Comparison of ENCODE assay signal across 11 cellular contexts in the genomic region with DNA sequence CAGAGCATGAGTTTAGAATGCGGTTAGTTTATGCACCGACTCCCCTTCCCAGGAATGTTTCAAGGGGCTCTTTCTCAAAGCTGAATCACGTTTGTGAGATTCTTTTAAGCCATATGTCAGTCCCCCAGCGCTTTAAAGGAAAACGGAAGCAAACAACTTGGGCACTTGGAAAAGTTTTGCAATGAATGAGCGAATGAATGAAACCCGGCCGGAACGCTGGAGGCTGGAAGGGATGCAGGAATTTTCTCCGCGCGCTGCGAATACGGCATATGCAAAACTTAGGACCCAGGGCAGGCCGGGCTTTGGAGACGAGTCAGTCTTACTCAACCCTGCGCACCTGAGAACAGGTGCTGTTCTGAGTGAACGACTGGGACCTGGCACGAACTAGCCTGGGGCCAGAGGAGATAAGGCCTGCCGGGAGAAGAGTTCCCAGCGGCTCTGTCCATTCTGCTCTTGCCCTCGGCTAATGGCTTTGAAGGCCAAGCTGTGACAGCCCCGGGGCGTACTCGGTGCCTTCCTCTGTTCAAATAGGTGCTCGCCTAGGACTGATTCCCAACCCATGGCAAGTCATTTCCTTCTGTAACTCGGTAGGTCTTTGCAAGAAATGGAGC. TPM values are rescaled to one million over a fixed set of nuclear protein-coding genes. Genes with fewer than 3 reads are reported as not detected.
DNase-seq lines count a peak whose midpoint lies in the region; ATAC-seq and TF ChIP-seq lines count a peak whose summit lies in the region.
"Had no signal": no experiment of that assay in that cellular context is flagged by ENCODE, and none has a peak within 500 bp of the region (broad histone marks: within the 10 kb centered on the region; RNA-seq: fewer than 3 reads in every experiment).

No MANE protein-coding gene starts in this region.

- H3F3A ChIP-seq in neural cell (ENCODE audit: insufficient read depth, low read length, poor library complexity, severe bottlenecking), result no peaks in the 10 kb centered on the region

- peak in 2 of 4 donors; percentile 33 to 44 for ATAC-seq in heart left ventricle

- TF ChIP-seq CTCF in MCF 10A (IDR thresholded peaks at IDR 0.05; ENCODE audit: unreplicated experiment), result no peak
- no peak for TF ChIP-seq CTCF in heart left ventricle (IDR thresholded peaks at IDR 0.05)
- no peak for TF ChIP-seq CTCF in neural cell (IDR thresholded peaks at IDR 0.05; ENCODE audit: poor library complexity, severe bottlenecking)
- no peak for TF ChIP-seq CTCF in vagina (IDR thresholded peaks at IDR 0.05)

- H3K27me3 Mint-ChIP-seq in MCF 10A (ENCODE audit: insufficient read depth, unreplicated experiment), result peaks cover 53% of the 10 kb centered on the region
- H3K27me3 Mint-ChIP-seq: central memory CD8-positive, alpha-beta T cell had no signal

- H3K4me1 Mint-ChIP-seq in MCF 10A (ENCODE audit: insufficient read depth, unreplicated experiment), result no peaks in the 10 kb centered on the region
- H3K4me1 Mint-ChIP-seq: central memory CD8-positive, alpha-beta T cell had no signal

- no peaks in the 10 kb centered on the region for H3K36me3 Mint-ChIP-seq in MCF 10A (ENCODE audit: insufficient read depth, unreplicated experiment)

- H3K4me1 ChIP-seq in heart left ventricle (peaks cover 0 to 7% (median 0%) of the 10 kb centered on the region in 12 donors), vagina (no peaks in the 10 kb centered on the region)

- POLR2A ChIA-PET in MCF 10A (lab: Yijun Ruan, JAX), result no interaction called here

- H4K20me1 ChIP-seq in neural cell (ENCODE audit: insufficient read depth), result no peaks in the 10 kb centered on the region

- in situ Hi-C loops in T47D (cut with HindIII; ENCODE audit: low pct_unique_long_range_greater_than_20kb, low sequenced_read_pairs), result no loop called here

- peak overlapping the region in 10 of 12 donors; percentile 8 to 56 (median 44) for H3K4me3 ChIP-seq in heart left ventricle
- H3K4me3 ChIP-seq in neural cell (ENCODE audit: low read length), result peak overlapping the region; percentile 53
- H3K4me3 ChIP-seq in vagina, result peak overlapping the region; percentile 31 to 35

- DNase-seq in T47D (ENCODE audit: low read depth in 1 of 2, low spot score in 1 of 2) (peak; percentile 18 to 43), MCF 10A (ENCODE audit: unreplicated experiment) (no peak), heart left ventricle (no peak), vagina (ENCODE audit: extremely low spot score in 2 of 2) (no peak), OCI-M1 (lab: John Stamatoyannopoulos, UW) (no peak), AML-193 (lab: John Stamatoyannopoulos, UW) (no peak), head of caudate nucleus (no peak)
- DNase-seq: SIG-M5 had no signal

- H3K79me2 ChIP-seq in neural cell (replicated peaks; ENCODE audit: insufficient read depth, low read length), result no peaks in the 10 kb centered on the region

- H3K4me2 ChIP-seq in neural cell (ENCODE audit: low read length), result no peak overlapping the region

- H3K9me3 ChIP-seq in heart left ventricle (no peaks in the 10 kb centered on the region), neural cell (ENCODE audit: low read length) (no peaks in the 10 kb centered on the region), vagina (no peaks in the 10 kb centered on the region)

- no peak overlapping the region for H3K27ac Mint-ChIP-seq in MCF 10A (ENCODE audit: low read depth, unreplicated experiment)

- H3K9ac ChIP-seq in neural cell (ENCODE audit: low read length), result no peak overlapping the region

- H3K9me2 ChIP-seq in neural cell (ENCODE audit: insufficient read depth, low read length), result no peaks in the 10 kb centered on the region

- BruUV-seq in MCF 10A (replicated peaks; lab: Mats Ljungman, UMichigan), result no TSS peak

- 3 to 43% (median 22%) methylated on average over 27 of the region's 27 CpGs for WGBS in heart left ventricle, 4 donors

- CTCF ChIA-PET in MCF 10A (lab: Yijun Ruan, JAX), result no interaction called here

- no peak for TF ChIP-seq RAD21 in neural cell (conservative IDR thresholded peaks at IDR 0.05)

- H3K36me3 ChIP-seq in heart left ventricle (no peaks in the 10 kb centered on the region), neural cell (ENCODE audit: insufficient read depth, low read length) (no peaks in the 10 kb centered on the region), vagina (no peaks in the 10 kb centered on the region)

- TF ChIP-seq EP300 in neural cell (conservative IDR thresholded peaks at IDR 0.05; ENCODE audit: poor library complexity, severe bottlenecking), result no peak

- TF ChIP-seq POLR2A in heart left ventricle (IDR thresholded peaks at IDR 0.05), result no peak
- TF ChIP-seq POLR2A in vagina (IDR thresholded peaks at IDR 0.05), result no peak

- no peaks in the 10 kb centered on the region for H3K9me3 Mint-ChIP-seq in MCF 10A (ENCODE audit: unreplicated experiment)

- no peak overlapping the region for H2AFZ ChIP-seq in neural cell (ENCODE audit: low read depth, low read length)

- H3K27me3 ChIP-seq in heart left ventricle (peaks cover 0 to 56% (median 0%) of the 10 kb centered on the region in 9 donors), neural cell (ENCODE audit: insufficient read depth, low read depth, low read length) (peaks cover 43% of the 10 kb centered on the region), vagina (no peaks in the 10 kb centered on the region)

- intact Hi-C loops in MCF 10A (cut with micrococcal nuclease) (no loop called here), heart left ventricle (cut with DNase I) (no loop called here), vagina (cut with DNase I) (no loop called here), head of caudate nucleus (cut with DNase I) (no loop called here)

- H3K27ac ChIP-seq in heart left ventricle (peak overlapping the region in 4 of 12 donors; percentile 30 to 76 (median 51)), neural cell (ENCODE audit: low read length) (no peak overlapping the region), vagina (no peak overlapping the region)

- H3K4me3 Mint-ChIP-seq in MCF 10A (ENCODE audit: unreplicated experiment), result no peak overlapping the region
- H3K4me3 Mint-ChIP-seq: central memory CD8-positive, alpha-beta T cell had no signal

TF ChIP-seq in neural cell, 6 proteins besides CTCF, POLR2A, EP300 and RAD21:
- TF ChIP-seq SMC3 (conservative IDR thresholded peaks at IDR 0.05; ENCODE audit: poor library complexity) (no peak), TAF1 (IDR thresholded peaks at IDR 0.05; ENCODE audit: low read depth) (no peak), EZH2 (IDR thresholded peaks at IDR 0.05; ENCODE audit: borderline replicate concordance, insufficient read depth, low read length, poor library complexity, severe bottlenecking) (no peak), POLR2AphosphoS5 (IDR thresholded peaks at IDR 0.05) (no peak), MXI1 (conservative IDR thresholded peaks at IDR 0.05; ENCODE audit: poor library complexity, severe bottlenecking) (no peak)
- TF ChIP-seq, protein P1, sequence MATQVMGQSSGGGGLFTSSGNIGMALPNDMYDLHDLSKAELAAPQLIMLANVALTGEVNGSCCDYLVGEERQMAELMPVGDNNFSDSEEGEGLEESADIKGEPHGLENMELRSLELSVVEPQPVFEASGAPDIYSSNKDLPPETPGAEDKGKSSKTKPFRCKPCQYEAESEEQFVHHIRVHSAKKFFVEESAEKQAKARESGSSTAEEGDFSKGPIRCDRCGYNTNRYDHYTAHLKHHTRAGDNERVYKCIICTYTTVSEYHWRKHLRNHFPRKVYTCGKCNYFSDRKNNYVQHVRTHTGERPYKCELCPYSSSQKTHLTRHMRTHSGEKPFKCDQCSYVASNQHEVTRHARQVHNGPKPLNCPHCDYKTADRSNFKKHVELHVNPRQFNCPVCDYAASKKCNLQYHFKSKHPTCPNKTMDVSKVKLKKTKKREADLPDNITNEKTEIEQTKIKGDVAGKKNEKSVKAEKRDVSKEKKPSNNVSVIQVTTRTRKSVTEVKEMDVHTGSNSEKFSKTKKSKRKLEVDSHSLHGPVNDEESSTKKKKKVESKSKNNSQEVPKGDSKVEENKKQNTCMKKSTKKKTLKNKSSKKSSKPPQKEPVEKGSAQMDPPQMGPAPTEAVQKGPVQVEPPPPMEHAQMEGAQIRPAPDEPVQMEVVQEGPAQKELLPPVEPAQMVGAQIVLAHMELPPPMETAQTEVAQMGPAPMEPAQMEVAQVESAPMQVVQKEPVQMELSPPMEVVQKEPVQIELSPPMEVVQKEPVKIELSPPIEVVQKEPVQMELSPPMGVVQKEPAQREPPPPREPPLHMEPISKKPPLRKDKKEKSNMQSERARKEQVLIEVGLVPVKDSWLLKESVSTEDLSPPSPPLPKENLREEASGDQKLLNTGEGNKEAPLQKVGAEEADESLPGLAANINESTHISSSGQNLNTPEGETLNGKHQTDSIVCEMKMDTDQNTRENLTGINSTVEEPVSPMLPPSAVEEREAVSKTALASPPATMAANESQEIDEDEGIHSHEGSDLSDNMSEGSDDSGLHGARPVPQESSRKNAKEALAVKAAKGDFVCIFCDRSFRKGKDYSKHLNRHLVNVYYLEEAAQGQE (IDR thresholded peaks at IDR 0.05; ENCODE audit: borderline replicate concordance), result no peak

RNA-seq across cellular contexts. Expression of a gene that starts 0.8 kb away (rescaled TPM):
- 0.16 and 0.25 TPM in 2 replicates for total RNA-seq in MCF 10A (2022)
- 1 to 10 TPM in 7 of 9 donors, under 1 TPM in 2; 0.72 to 5.4 (median 2.8) TPM for total RNA-seq in heart left ventricle
- under 1 TPM; 0.43 to 0.53 TPM for polyA plus RNA-seq in heart left ventricle
- polyA plus RNA-seq in neural cell, result 0.12 TPM in 1 of 2 replicates, not detected in the other
- 0.12 TPM in 1 of 2 replicates, not detected in the other for polyA minus RNA-seq in neural cell
- 0.49 TPM for total RNA-seq in vagina
- total RNA-seq: M059J had no signal

Comparison
In these comparisons a context has a peak if more than half of its experiments do, and no peak if none do; other contexts are left out.
1. DNase-seq: peak in T47D (2 of 2); none in MCF 10A (single experiment), heart left ventricle (0 of 5), vagina (0 of 2), OCI-M1 (single experiment), AML-193 (0 of 2) and head of caudate nucleus (0 of 42).
2. Peak in every context shown above with its lines, with median percentiles within 50 percentile points of each other: H3K4me3 ChIP-seq.